Comparison of ENCODE assay signal across 1 cellular context in the genomic region with DNA sequence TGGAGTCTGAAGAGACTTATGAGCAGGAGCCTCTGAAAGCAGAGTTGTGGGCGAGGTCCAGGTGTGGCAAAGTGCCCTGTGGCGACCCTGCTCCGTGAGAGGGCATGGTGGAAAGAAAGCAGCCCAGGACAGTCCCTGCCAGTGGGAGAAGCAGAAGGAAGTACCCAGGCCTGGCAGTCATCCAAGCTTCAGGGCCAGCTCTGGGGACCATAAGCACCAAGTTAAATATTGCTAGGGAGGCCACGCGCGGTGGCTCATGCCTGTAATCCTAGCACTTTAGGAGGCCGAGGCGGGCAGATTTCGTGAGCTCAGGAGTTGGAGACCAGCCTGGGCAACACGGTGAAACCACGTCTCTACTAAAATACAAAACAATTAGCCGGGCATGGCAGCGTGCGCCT.
TF ChIP-seq lines count a peak whose summit lies in the region.

No MANE protein-coding gene starts in this region.

TF ChIP-seq in HepG2, 621 proteins besides CTCF, POLR2A, EP300 and RAD21 (continued from another document and continues in another):
- TF ChIP-seq ZNF275 (CRISPR knock-in tag; IDR thresholded peaks at IDR 0.05; ENCODE audit: borderline replicate concordance), result no peak
- no peak for TF ChIP-seq ZNF775 (CRISPR knock-in tag; IDR thresholded peaks at IDR 0.05; ENCODE audit: borderline replicate concordance)
- no peak for TF ChIP-seq FIP1L1 (IDR thresholded peaks at IDR 0.05; ENCODE audit: borderline replicate concordance, insufficient read depth, low read depth, low read length)
- TF ChIP-seq NCOA1 (CRISPR knock-in tag; IDR thresholded peaks at IDR 0.05), result no peak
- TF ChIP-seq AKAP8 (CRISPR knock-in tag; IDR thresholded peaks at IDR 0.05), result no peak
- no peak for TF ChIP-seq AHR (CRISPR knock-in tag; IDR thresholded peaks at IDR 0.05)
- TF ChIP-seq, protein P1, sequence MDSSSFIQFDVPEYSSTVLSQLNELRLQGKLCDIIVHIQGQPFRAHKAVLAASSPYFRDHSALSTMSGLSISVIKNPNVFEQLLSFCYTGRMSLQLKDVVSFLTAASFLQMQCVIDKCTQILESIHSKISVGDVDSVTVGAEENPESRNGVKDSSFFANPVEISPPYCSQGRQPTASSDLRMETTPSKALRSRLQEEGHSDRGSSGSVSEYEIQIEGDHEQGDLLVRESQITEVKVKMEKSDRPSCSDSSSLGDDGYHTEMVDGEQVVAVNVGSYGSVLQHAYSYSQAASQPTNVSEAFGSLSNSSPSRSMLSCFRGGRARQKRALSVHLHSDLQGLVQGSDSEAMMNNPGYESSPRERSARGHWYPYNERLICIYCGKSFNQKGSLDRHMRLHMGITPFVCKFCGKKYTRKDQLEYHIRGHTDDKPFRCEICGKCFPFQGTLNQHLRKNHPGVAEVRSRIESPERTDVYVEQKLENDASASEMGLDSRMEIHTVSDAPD (CRISPR knock-in tag; IDR thresholded peaks at IDR 0.05), result no peak
- TF ChIP-seq ZSCAN21 (CRISPR knock-in tag; IDR thresholded peaks at IDR 0.05; ENCODE audit: borderline replicate concordance), result peak; percentile 20; the same call in 1 of the 2 replicates
- TF ChIP-seq DMAP1 (CRISPR knock-in tag; IDR thresholded peaks at IDR 0.05), result no peak
- no peak for TF ChIP-seq KLF16 (CRISPR knock-in tag; IDR thresholded peaks at IDR 0.05)
- TF ChIP-seq, protein P2, sequence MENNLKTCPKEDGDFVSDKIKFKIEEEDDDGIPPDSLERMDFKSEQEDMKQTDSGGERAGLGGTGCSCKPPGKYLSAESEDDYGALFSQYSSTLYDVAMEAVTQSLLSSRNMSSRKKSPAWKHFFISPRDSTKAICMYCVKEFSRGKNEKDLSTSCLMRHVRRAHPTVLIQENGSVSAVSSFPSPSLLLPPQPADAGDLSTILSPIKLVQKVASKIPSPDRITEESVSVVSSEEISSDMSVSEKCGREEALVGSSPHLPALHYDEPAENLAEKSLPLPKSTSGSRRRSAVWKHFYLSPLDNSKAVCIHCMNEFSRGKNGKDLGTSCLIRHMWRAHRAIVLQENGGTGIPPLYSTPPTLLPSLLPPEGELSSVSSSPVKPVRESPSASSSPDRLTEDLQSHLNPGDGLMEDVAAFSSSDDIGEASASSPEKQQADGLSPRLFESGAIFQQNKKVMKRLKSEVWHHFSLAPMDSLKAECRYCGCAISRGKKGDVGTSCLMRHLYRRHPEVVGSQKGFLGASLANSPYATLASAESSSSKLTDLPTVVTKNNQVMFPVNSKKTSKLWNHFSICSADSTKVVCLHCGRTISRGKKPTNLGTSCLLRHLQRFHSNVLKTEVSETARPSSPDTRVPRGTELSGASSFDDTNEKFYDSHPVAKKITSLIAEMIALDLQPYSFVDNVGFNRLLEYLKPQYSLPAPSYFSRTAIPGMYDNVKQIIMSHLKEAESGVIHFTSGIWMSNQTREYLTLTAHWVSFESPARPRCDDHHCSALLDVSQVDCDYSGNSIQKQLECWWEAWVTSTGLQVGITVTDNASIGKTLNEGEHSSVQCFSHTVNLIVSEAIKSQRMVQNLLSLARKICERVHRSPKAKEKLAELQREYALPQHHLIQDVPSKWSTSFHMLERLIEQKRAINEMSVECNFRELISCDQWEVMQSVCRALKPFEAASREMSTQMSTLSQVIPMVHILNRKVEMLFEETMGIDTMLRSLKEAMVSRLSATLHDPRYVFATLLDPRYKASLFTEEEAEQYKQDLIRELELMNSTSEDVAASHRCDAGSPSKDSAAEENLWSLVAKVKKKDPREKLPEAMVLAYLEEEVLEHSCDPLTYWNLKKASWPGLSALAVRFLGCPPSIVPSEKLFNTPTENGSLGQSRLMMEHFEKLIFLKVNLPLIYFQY (CRISPR knock-in tag; IDR thresholded peaks at IDR 0.05; ENCODE audit: borderline replicate concordance), result no peak
- no peak for TF ChIP-seq HBP1 (CRISPR knock-in tag; IDR thresholded peaks at IDR 0.05; ENCODE audit: low read depth)
- no peak for TF ChIP-seq ZNF660 (CRISPR knock-in tag; IDR thresholded peaks at IDR 0.05; ENCODE audit: borderline replicate concordance, low read depth)
- TF ChIP-seq PATZ1 (CRISPR knock-in tag; IDR thresholded peaks at IDR 0.05), result peak; percentile 65
- TF ChIP-seq, protein P3, sequence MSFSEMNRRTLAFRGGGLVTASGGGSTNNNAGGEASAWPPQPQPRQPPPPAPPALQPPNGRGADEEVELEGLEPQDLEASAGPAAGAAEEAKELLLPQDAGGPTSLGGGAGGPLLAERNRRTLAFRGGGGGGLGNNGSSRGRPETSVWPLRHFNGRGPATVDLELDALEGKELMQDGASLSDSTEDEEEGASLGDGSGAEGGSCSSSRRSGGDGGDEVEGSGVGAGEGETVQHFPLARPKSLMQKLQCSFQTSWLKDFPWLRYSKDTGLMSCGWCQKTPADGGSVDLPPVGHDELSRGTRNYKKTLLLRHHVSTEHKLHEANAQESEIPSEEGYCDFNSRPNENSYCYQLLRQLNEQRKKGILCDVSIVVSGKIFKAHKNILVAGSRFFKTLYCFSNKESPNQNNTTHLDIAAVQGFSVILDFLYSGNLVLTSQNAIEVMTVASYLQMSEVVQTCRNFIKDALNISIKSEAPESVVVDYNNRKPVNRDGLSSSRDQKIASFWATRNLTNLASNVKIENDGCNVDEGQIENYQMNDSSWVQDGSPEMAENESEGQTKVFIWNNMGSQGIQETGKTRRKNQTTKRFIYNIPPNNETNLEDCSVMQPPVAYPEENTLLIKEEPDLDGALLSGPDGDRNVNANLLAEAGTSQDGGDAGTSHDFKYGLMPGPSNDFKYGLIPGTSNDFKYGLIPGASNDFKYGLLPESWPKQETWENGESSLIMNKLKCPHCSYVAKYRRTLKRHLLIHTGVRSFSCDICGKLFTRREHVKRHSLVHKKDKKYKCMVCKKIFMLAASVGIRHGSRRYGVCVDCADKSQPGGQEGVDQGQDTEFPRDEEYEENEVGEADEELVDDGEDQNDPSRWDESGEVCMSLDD (CRISPR knock-in tag; IDR thresholded peaks at IDR 0.05; ENCODE audit: borderline replicate concordance), result no peak
- TF ChIP-seq NCOR1 (IDR thresholded peaks at IDR 0.05; ENCODE audit: borderline replicate concordance, low read length), result no peak
- TF ChIP-seq SP2 (CRISPR knock-in tag; IDR thresholded peaks at IDR 0.05), result no peak
- no peak for TF ChIP-seq FOXA1 (IDR thresholded peaks at IDR 0.05)
- no peak for TF ChIP-seq FOXA1 (CRISPR knock-in tag; IDR thresholded peaks at IDR 0.05)
- no peak for TF ChIP-seq ZNF615 (CRISPR knock-in tag; IDR thresholded peaks at IDR 0.05; ENCODE audit: borderline replicate concordance)
- no peak for TF ChIP-seq DPF2 (CRISPR knock-in tag; IDR thresholded peaks at IDR 0.05; ENCODE audit: borderline replicate concordance, low read depth)
- no peak for TF ChIP-seq ZHX2 (IDR thresholded peaks at IDR 0.05; ENCODE audit: low read depth)
- no peak for TF ChIP-seq ZHX2 (CRISPR knock-in tag; IDR thresholded peaks at IDR 0.05; ENCODE audit: borderline replicate concordance)
- peak; percentile 53; the same call in 1 of the 2 replicates for TF ChIP-seq SOX5 (CRISPR knock-in tag; IDR thresholded peaks at IDR 0.05; ENCODE audit: borderline replicate concordance)
- TF ChIP-seq, protein P4, sequence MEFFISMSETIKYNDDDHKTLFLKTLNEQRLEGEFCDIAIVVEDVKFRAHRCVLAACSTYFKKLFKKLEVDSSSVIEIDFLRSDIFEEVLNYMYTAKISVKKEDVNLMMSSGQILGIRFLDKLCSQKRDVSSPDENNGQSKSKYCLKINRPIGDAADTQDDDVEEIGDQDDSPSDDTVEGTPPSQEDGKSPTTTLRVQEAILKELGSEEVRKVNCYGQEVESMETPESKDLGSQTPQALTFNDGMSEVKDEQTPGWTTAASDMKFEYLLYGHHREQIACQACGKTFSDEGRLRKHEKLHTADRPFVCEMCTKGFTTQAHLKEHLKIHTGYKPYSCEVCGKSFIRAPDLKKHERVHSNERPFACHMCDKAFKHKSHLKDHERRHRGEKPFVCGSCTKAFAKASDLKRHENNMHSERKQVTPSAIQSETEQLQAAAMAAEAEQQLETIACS (CRISPR knock-in tag; IDR thresholded peaks at IDR 0.05), result no peak
- no peak for TF ChIP-seq DR1 (CRISPR knock-in tag; IDR thresholded peaks at IDR 0.05)
- no peak for TF ChIP-seq ZNF343 (CRISPR knock-in tag; IDR thresholded peaks at IDR 0.05)
- TF ChIP-seq HIVEP1 (CRISPR knock-in tag; IDR thresholded peaks at IDR 0.05), result no peak
- TF ChIP-seq, protein P5, sequence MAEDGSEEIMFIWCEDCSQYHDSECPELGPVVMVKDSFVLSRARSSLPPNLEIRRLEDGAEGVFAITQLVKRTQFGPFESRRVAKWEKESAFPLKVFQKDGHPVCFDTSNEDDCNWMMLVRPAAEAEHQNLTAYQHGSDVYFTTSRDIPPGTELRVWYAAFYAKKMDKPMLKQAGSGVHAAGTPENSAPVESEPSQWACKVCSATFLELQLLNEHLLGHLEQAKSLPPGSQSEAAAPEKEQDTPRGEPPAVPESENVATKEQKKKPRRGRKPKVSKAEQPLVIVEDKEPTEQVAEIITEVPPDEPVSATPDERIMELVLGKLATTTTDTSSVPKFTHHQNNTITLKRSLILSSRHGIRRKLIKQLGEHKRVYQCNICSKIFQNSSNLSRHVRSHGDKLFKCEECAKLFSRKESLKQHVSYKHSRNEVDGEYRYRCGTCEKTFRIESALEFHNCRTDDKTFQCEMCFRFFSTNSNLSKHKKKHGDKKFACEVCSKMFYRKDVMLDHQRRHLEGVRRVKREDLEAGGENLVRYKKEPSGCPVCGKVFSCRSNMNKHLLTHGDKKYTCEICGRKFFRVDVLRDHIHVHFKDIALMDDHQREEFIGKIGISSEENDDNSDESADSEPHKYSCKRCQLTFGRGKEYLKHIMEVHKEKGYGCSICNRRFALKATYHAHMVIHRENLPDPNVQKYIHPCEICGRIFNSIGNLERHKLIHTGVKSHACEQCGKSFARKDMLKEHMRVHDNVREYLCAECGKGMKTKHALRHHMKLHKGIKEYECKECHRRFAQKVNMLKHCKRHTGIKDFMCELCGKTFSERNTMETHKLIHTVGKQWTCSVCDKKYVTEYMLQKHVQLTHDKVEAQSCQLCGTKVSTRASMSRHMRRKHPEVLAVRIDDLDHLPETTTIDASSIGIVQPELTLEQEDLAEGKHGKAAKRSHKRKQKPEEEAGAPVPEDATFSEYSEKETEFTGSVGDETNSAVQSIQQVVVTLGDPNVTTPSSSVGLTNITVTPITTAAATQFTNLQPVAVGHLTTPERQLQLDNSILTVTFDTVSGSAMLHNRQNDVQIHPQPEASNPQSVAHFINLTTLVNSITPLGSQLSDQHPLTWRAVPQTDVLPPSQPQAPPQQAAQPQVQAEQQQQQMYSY (CRISPR knock-in tag; IDR thresholded peaks at IDR 0.05), result no peak
